ENCODE assay signal across 10 cellular contexts in genomic region chr6:160750276-160750689, GRCh38. TPM values are rescaled to one million over a fixed set of nuclear protein-coding genes. Genes with fewer than 3 reads are reported as not detected.
DNase-seq lines count a peak whose midpoint lies in the region; ATAC-seq and TF ChIP-seq lines count a peak whose summit lies in the region.
"Had no signal": no experiment of that assay in that cellular context is flagged by ENCODE, and none has a peak within 500 bp of the region (broad histone marks: within the 10 kb centered on the region; RNA-seq: fewer than 3 reads in every experiment).

No MANE protein-coding gene starts in this region.

- H3K4me3 ChIP-seq in choroid plexus epithelial cell (ENCODE audit: low read depth, low read length) (no peak overlapping the region), prostate gland (no peak overlapping the region)

- TF ChIP-seq CTCF in choroid plexus epithelial cell (conservative IDR thresholded peaks at IDR 0.05; ENCODE audit: low read depth, low read length) (peak; percentile 11), prostate gland (IDR thresholded peaks at IDR 0.05) (peak in 2 of 4 experiments; percentile 13 to 56)

- no peak for TF ChIP-seq POLR2A in prostate gland (IDR thresholded peaks at IDR 0.05)

- H3K36me3 ChIP-seq in prostate gland = no peaks in the 10 kb centered on the region

- H3K27me3 ChIP-seq in prostate gland (replicated peaks; ENCODE audit: insufficient read depth) = no peaks in the 10 kb centered on the region

- intact Hi-C loops in prostate gland (cut with DNase I) = no loop called here

- DNase-seq in GM03348 (ENCODE audit: low spot score) (peak; percentile 24), choroid plexus epithelial cell (ENCODE audit: low read depth) (no peak), prostate gland (ENCODE audit: low spot score) (no peak), NCI-H446 treated with DMSO at 0.1 percent for 48 hours (lab: John Stamatoyannopoulos, UW) (no peak), dermis blood vessel endothelial cell (no peak)

- H3K4me1 ChIP-seq in prostate gland (replicated peaks) = no peaks in the 10 kb centered on the region

- ATAC-seq in GM19452 (IDR thresholded peaks at IDR 0.05; ENCODE audit: unreplicated experiment) (peak; percentile 69), HG03457 (IDR thresholded peaks at IDR 0.05; ENCODE audit: unreplicated experiment) (peak; percentile 87), GM21528 (IDR thresholded peaks at IDR 0.05; ENCODE audit: low FRiP score, unreplicated experiment) (no peak)

- 34% methylated on average over 5 of the region's 5 CpGs for WGBS in prostate gland

- no peaks in the 10 kb centered on the region for H3K9me3 ChIP-seq in prostate gland

- H3K27ac ChIP-seq in prostate gland = no peak overlapping the region
- H3K27ac ChIP-seq: epithelial cell of prostate had no signal

RNA-seq across cellular contexts. Expression of gene PLG, which starts 48.2 kb away (rescaled TPM):
- total RNA-seq in prostate gland (under 1 TPM in 1 of 2 donors, not detected in 1; 0.17 TPM), dermis blood vessel endothelial cell (not detected in 2 replicates)
- total RNA-seq: LHCN-M2 had no signal
